ENCODE assay signal across 18 cellular contexts in the genomic region with DNA sequence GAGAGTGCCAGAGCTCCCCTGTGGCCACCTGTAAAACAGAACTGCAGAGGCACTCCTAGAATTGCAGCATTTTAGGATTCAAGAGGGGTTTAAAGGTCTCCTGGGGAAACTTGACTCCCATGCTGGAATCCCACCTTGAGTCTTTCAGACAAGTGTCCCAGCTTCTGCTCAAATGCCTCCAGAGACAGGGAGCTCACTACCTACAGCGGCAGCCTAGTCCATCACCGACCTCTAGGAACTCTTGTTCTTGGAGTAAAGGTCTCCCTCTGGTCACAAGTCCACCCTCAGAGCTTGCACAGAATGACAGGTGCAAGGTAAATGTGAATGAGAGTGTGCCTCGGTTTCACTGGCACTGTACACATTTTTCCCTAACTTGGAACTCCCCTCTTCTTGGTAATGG.
A peak's percentile ranks its signal among the peaks of the same experiment; 100 is the strongest.
DNase-seq lines count a peak whose midpoint lies in the region; ATAC-seq, FAIRE-seq and TF ChIP-seq lines count a peak whose summit lies in the region.
"Had no signal": no experiment of that assay in that cellular context is flagged by ENCODE, and none has a peak within 500 bp of the region (broad histone marks: within the 10 kb centered on the region; RNA-seq: fewer than 3 reads in every experiment).

No MANE protein-coding gene starts in this region.

- TF ChIP-seq RAD21 in HepG2 (CRISPR knock-in tag; IDR thresholded peaks at IDR 0.05) = no peak

- no peak for ATAC-seq in HepG2
- no peak for ATAC-seq in right lobe of liver
- ATAC-seq in heart left ventricle = no peak
- ATAC-seq: esophagus mucosa, HCT116 had no signal

- peak overlapping the region; percentile 31 for H3K4me3 Mint-ChIP-seq in activated T-helper 1 cell treated with anti-CD3 and anti-CD28 coated beads, Interleukin-12 subunit alpha, Interleukin-12 subunit beta, Interleukin-2, Interleukin-4 antibody, amounts not matched to agents 30 ng/mL and 10 ng/mL and 1 ng/mL, durations not matched to agents 14 hours and 24 hours and 36 hours

- H3K27me3 Mint-ChIP-seq in activated T-helper 1 cell treated with anti-CD3 and anti-CD28 coated beads, Interleukin-12 subunit alpha, Interleukin-12 subunit beta, Interleukin-2, Interleukin-4 antibody, amounts not matched to agents 30 ng/mL and 10 ng/mL and 1 ng/mL, durations not matched to agents 14 hours and 24 hours and 36 hours (ENCODE audit: insufficient read depth) = no peaks in the 10 kb centered on the region

- H3K36me3 Mint-ChIP-seq in activated T-helper 1 cell treated with anti-CD3 and anti-CD28 coated beads, Interleukin-12 subunit alpha, Interleukin-12 subunit beta, Interleukin-2, Interleukin-4 antibody, amounts not matched to agents 30 ng/mL and 10 ng/mL and 1 ng/mL, durations not matched to agents 14 hours and 24 hours and 36 hours (ENCODE audit: low read depth) = peaks cover 59% of the 10 kb centered on the region

- no TSS peak for BruUV-seq in HepG2 (replicated peaks; lab: Mats Ljungman, UMichigan)

- H3K9me3 ChIP-seq in HepG2 (ENCODE audit: low read length) = no peaks in the 10 kb centered on the region
- no peaks in the 10 kb centered on the region for H3K9me3 ChIP-seq in right lobe of liver
- H3K9me3 ChIP-seq in iPS-18a (ENCODE audit: control insufficient read depth, low read depth, low read length) = no peaks in the 10 kb centered on the region
- peaks cover 0 to 3% (median 0%) of the 10 kb centered on the region in 12 donors for H3K9me3 ChIP-seq in heart left ventricle
- H3K9me3 ChIP-seq: vagina had no signal

- no peak overlapping the region for H3K4me2 ChIP-seq in HepG2 (ENCODE audit: low read depth, low read length)

- H3K27me3 ChIP-seq in HepG2 (ENCODE audit: control insufficient read depth in 1 of 2, insufficient read depth in 2 of 2, low read length in 2 of 2) = no peaks in the 10 kb centered on the region
- no peaks in the 10 kb centered on the region for H3K27me3 ChIP-seq in right lobe of liver
- H3K27me3 ChIP-seq in iPS-18a (ENCODE audit: control insufficient read depth, insufficient read depth, low read length) = no peaks in the 10 kb centered on the region
- H3K27me3 ChIP-seq in heart left ventricle = no peaks in the 10 kb centered on the region
- H3K27me3 ChIP-seq: vagina had no signal

- FAIRE-seq in HepG2 (lab: Jason Lieb, UNC) = no peak
- FAIRE-seq: HTR-8/SVneo, RCC 7860 had no signal

- H3K4me3 ChIP-seq in HepG2 (replicated peaks in 1 of 3; ENCODE audit: insufficient read depth in 1 of 3, low read depth in 2 of 3, low read length in 3 of 3) (no peak overlapping the region), right lobe of liver (no peak overlapping the region), iPS-18a (ENCODE audit: low read length) (peak overlapping the region; percentile 34), heart left ventricle (no peak overlapping the region)
- H3K4me3 ChIP-seq: vagina had no signal

- H3K4me1 ChIP-seq in HepG2 (ENCODE audit: insufficient read depth, low read length) = no peaks in the 10 kb centered on the region
- no peaks in the 10 kb centered on the region for H3K4me1 ChIP-seq in right lobe of liver
- H3K4me1 ChIP-seq in iPS-18a (ENCODE audit: control insufficient read depth, low read depth, low read length) = peaks cover 54% of the 10 kb centered on the region
- H3K4me1 ChIP-seq in heart left ventricle = peaks cover 0 to 14% (median 5%) of the 10 kb centered on the region in 12 donors
- H3K4me1 ChIP-seq: vagina had no signal

- H3K27ac ChIP-seq in HepG2 (ENCODE audit: extremely low read length, insufficient read depth, low read length) = no peak overlapping the region
- H3K27ac ChIP-seq in right lobe of liver = no peak overlapping the region
- H3K27ac ChIP-seq in iPS-18a (ENCODE audit: low read length) = peak overlapping the region; percentile 72
- H3K27ac ChIP-seq in heart left ventricle = no peak overlapping the region
- H3K27ac ChIP-seq: vagina, WERI-Rb-1 had no signal

- no peak for TF ChIP-seq CTCF in HepG2 (CRISPR knock-in tag; IDR thresholded peaks at IDR 0.05)
- TF ChIP-seq CTCF in right lobe of liver (IDR thresholded peaks at IDR 0.05) = no peak
- TF ChIP-seq CTCF in heart left ventricle (IDR thresholded peaks at IDR 0.05) = no peak
- TF ChIP-seq CTCF in GM13977 (IDR thresholded peaks at IDR 0.05; ENCODE audit: extremely low read depth, insufficient read depth, missing control alignments) = no peak

- no peaks in the 10 kb centered on the region for H3K79me2 ChIP-seq in HepG2 (ENCODE audit: insufficient read depth, low read length)

- H3K9ac ChIP-seq in HepG2 (ENCODE audit: insufficient read depth, low read depth, low read length) (no peak overlapping the region), iPS-18a (ENCODE audit: low read length) (peak overlapping the region; percentile 38)

- in situ Hi-C loops in HepG2 (cut with HindIII; ENCODE audit: extremely low pct_ligation_motif_present, low pct_unique_long_range_greater_than_20kb) (no loop called here), GM13977 (cut with MboI; ENCODE audit: low pct_unique_long_range_greater_than_20kb, low sequenced_read_pairs, unreplicated experiment) (no loop called here)

- TF ChIP-seq EP300 in HepG2 (IDR thresholded peaks at IDR 0.05; ENCODE audit: low read depth in 2 of 2, low read length in 2 of 2) = no peak
- TF ChIP-seq EP300 in HepG2 (CRISPR knock-in tag; IDR thresholded peaks at IDR 0.05; ENCODE audit: borderline replicate concordance) = no peak

- TF ChIP-seq POLR2A in HepG2 (IDR thresholded peaks at IDR 0.05; ENCODE audit: insufficient read depth in 1 of 2, low read depth in 2 of 2, low read length in 2 of 2) (no peak), right lobe of liver (IDR thresholded peaks at IDR 0.05) (no peak), heart left ventricle (IDR thresholded peaks at IDR 0.05) (no peak)

- 95% methylated on average over 2 of the region's 3 CpGs for WGBS in HepG2 (ENCODE audit: low lambda C conversion rate)
- WGBS in right lobe of liver (ENCODE audit: insufficient coverage, low coverage, low lambda C conversion rate, missing lambda C conversion rate) = 71% methylated on average over 1 of the region's 3 CpGs
- 81 to 90% (median 85%) methylated on average over 3 of the region's 3 CpGs for WGBS in heart left ventricle, 4 donors

- no peaks in the 10 kb centered on the region for H4K20me1 ChIP-seq in HepG2 (ENCODE audit: insufficient read depth, low read length)

- no peaks in the 10 kb centered on the region for H3K9me3 Mint-ChIP-seq in activated T-helper 1 cell treated with anti-CD3 and anti-CD28 coated beads, Interleukin-12 subunit alpha, Interleukin-12 subunit beta, Interleukin-2, Interleukin-4 antibody, amounts not matched to agents 30 ng/mL and 10 ng/mL and 1 ng/mL, durations not matched to agents 14 hours and 24 hours and 36 hours

- CTCF ChIA-PET in HepG2 (lab: Yijun Ruan, JAX; ENCODE audit: low intra/inter-chr PET ratio, low total read pairs) = no interaction called here

- H3K4me1 Mint-ChIP-seq in activated T-helper 1 cell treated with anti-CD3 and anti-CD28 coated beads, Interleukin-12 subunit alpha, Interleukin-12 subunit beta, Interleukin-2, Interleukin-4 antibody, amounts not matched to agents 30 ng/mL and 10 ng/mL and 1 ng/mL, durations not matched to agents 14 hours and 24 hours and 36 hours (ENCODE audit: low read depth) = peaks cover 52% of the 10 kb centered on the region

- intact Hi-C loops in HepG2 (cut with micrococcal nuclease; ENCODE audit: unreplicated experiment) (no loop called here), right lobe of liver (cut with DNase I) (no loop called here), heart left ventricle (cut with DNase I) (loop anchor here in 2 of 10 donors (5.0 to 10.0 kb wide), 2 partner anchors 104 to 107 kb away; no protein-coding TSS in a partner anchor)
- intact Hi-C loops in activated T-helper 1 cell treated with anti-CD3 and anti-CD28 coated beads, Interleukin-12 subunit alpha, Interleukin-12 subunit beta, Interleukin-2, Interleukin-4 antibody, amounts not matched to agents 30 ng/mL and 10 ng/mL and 1 ng/mL, durations not matched to agents 14 hours and 24 hours and 36 hours (cut with micrococcal nuclease) = loop anchor here (10.0 kb wide), 1 partner anchor 547 kb away; no protein-coding TSS in a partner anchor

- POLR2A ChIA-PET in HepG2 (lab: Yijun Ruan, JAX) = no interaction called here

- H2AFZ ChIP-seq in HepG2 (ENCODE audit: low read length) = no peak overlapping the region

- peaks cover 34 to 82% of the 10 kb centered on the region in 2 experiments for H3K36me3 ChIP-seq in HepG2 (replicated peaks in 1 of 2; ENCODE audit: control insufficient read depth in 1 of 2, insufficient read depth in 2 of 2, low read length in 2 of 2)
- peaks cover 0 to 29% (median 6%) of the 10 kb centered on the region in 4 donors for H3K36me3 ChIP-seq in right lobe of liver
- peaks cover 9% of the 10 kb centered on the region for H3K36me3 ChIP-seq in iPS-18a (ENCODE audit: control insufficient read depth, low read depth, low read length)
- H3K36me3 ChIP-seq in heart left ventricle = peaks cover 0 to 13% (median 0%) of the 10 kb centered on the region in 9 donors
- H3K36me3 ChIP-seq: vagina had no signal

- DNase-seq in HepG2 (ENCODE audit: low spot score) = no peak
- no peak for DNase-seq in right lobe of liver
- no peak for DNase-seq in activated T-helper 1 cell treated with anti-CD3 and anti-CD28 coated beads, Interleukin-12 subunit alpha, Interleukin-12 subunit beta, Interleukin-2, Interleukin-4 antibody, amounts not matched to agents 30 ng/mL and 10 ng/mL and 1 ng/mL, durations not matched to agents 14 hours and 24 hours and 36 hours (ENCODE audit: low spot score)
- DNase-seq in heart left ventricle = no peak
- DNase-seq in NCI-H1417 treated with DMSO at 0.1 percent for 48 hours (lab: John Stamatoyannopoulos, UW) = no peak
- no peak for DNase-seq in effector CD8-positive, alpha-beta T cell (lab: John Stamatoyannopoulos, UW)
- DNase-seq in GM13977 (ENCODE audit: low spot score) = no peak
- DNase-seq: cortex of kidney, midbrain, NCI-H2081, NCI-H526 treated with DMSO at 0.1 percent for 48 hours, WERI-Rb-1 had no signal

- peak overlapping the region; percentile 82 for H3K27ac Mint-ChIP-seq in activated T-helper 1 cell treated with anti-CD3 and anti-CD28 coated beads, Interleukin-12 subunit alpha, Interleukin-12 subunit beta, Interleukin-2, Interleukin-4 antibody, amounts not matched to agents 30 ng/mL and 10 ng/mL and 1 ng/mL, durations not matched to agents 14 hours and 24 hours and 36 hours

TF ChIP-seq in HepG2, 621 proteins besides CTCF, POLR2A, EP300 and RAD21:
- no peak for TF ChIP-seq EZH2 (conservative IDR thresholded peaks at IDR 0.05; ENCODE audit: low read depth, low read length)
- peak; percentile 36 for TF ChIP-seq RBM22 (optimal IDR thresholded peaks at IDR 0.05; ENCODE audit: low read length)
